In genomic region chr4:154744341-154744948, GRCh38 we compare ENCODE assay signal across 9 cellular contexts. TPM values are rescaled to one million over a fixed set of nuclear protein-coding genes. Genes with fewer than 3 reads are reported as not detected.
DNase-seq lines count a peak whose midpoint lies in the region; ATAC-seq and TF ChIP-seq lines count a peak whose summit lies in the region.
"Had no signal": no experiment of that assay in that cellular context is flagged by ENCODE, and none has a peak within 500 bp of the region (broad histone marks: within the 10 kb centered on the region; RNA-seq: fewer than 3 reads in every experiment).

No MANE protein-coding gene starts in this region.

- no peak for DNase-seq in activated naive CD4-positive, alpha-beta T cell (lab: John Stamatoyannopoulos, UW)
- DNase-seq in central memory CD8-positive, alpha-beta T cell (ENCODE audit: low spot score in 2 of 2), result no peak
- DNase-seq in tibial nerve (ENCODE audit: low spot score in 2 of 2), result no peak
- DNase-seq in NCI-H2196 (lab: John Stamatoyannopoulos, UW; ENCODE audit: unreplicated experiment), result no peak
- DNase-seq: NCI-H524 treated with DMSO at 0.1 percent for 48 hours had no signal

- H3K4me1 ChIP-seq in mucosa of stomach (ENCODE audit: control insufficient read depth, insufficient read depth, low read length) (peaks cover 5% of the 10 kb centered on the region), tibial nerve (peaks cover 0 to 39% (median 13%) of the 10 kb centered on the region in 4 donors)

- peak overlapping the region; percentile 26 for H3K9ac ChIP-seq in mucosa of stomach (ENCODE audit: low read length)

- peak overlapping the region; percentile 17 for H3K27ac Mint-ChIP-seq in activated naive CD4-positive, alpha-beta T cell treated with anti-CD3 and anti-CD28 coated beads, Interleukin-2, amount 50 U/mL, for 24 hours
- no peak overlapping the region for H3K27ac Mint-ChIP-seq in central memory CD8-positive, alpha-beta T cell (ENCODE audit: low read depth)

- no peaks in the 10 kb centered on the region for H3K36me3 Mint-ChIP-seq in activated naive CD4-positive, alpha-beta T cell treated with anti-CD3 and anti-CD28 coated beads, Interleukin-2, amount 50 U/mL, for 24 hours
- peaks cover 2% of the 10 kb centered on the region for H3K36me3 Mint-ChIP-seq in central memory CD8-positive, alpha-beta T cell (ENCODE audit: insufficient read depth)

- H3K4me1 Mint-ChIP-seq in activated naive CD4-positive, alpha-beta T cell treated with anti-CD3 and anti-CD28 coated beads, Interleukin-2, amount 50 U/mL, for 24 hours, result peaks cover 26% of the 10 kb centered on the region
- peaks cover 5% of the 10 kb centered on the region for H3K4me1 Mint-ChIP-seq in central memory CD8-positive, alpha-beta T cell

- peaks cover 47% of the 10 kb centered on the region for H3K27me3 ChIP-seq in mucosa of stomach (ENCODE audit: control insufficient read depth, insufficient read depth, low read length)
- peaks cover 0 to 36% of the 10 kb centered on the region in 2 donors for H3K27me3 ChIP-seq in tibial nerve

- peaks cover 52% of the 10 kb centered on the region for H3K27me3 Mint-ChIP-seq in activated naive CD4-positive, alpha-beta T cell treated with anti-CD3 and anti-CD28 coated beads, Interleukin-2, amount 50 U/mL, for 24 hours
- H3K27me3 Mint-ChIP-seq in central memory CD8-positive, alpha-beta T cell, result peaks cover 71% of the 10 kb centered on the region

- 9 to 10% methylated on average over 8 to 33 of the region's 33 CpGs for WGBS in tibial nerve, 2 donors

- no peak for TF ChIP-seq POLR2A in tibial nerve (IDR thresholded peaks at IDR 0.05)

- H3K36me3 ChIP-seq in mucosa of stomach (ENCODE audit: control insufficient read depth, insufficient read depth, low read length) (no peaks in the 10 kb centered on the region), tibial nerve (no peaks in the 10 kb centered on the region)

- H3K9me3 ChIP-seq in mucosa of stomach (ENCODE audit: control insufficient read depth, low read length) (no peaks in the 10 kb centered on the region), tibial nerve (no peaks in the 10 kb centered on the region)

- H3K9me3 Mint-ChIP-seq in activated naive CD4-positive, alpha-beta T cell treated with anti-CD3 and anti-CD28 coated beads, Interleukin-2, amount 50 U/mL, for 24 hours, result peaks cover 5% of the 10 kb centered on the region
- H3K9me3 Mint-ChIP-seq in central memory CD8-positive, alpha-beta T cell, result no peaks in the 10 kb centered on the region

- H3K27ac ChIP-seq in tibial nerve, result no peak overlapping the region

- TF ChIP-seq EP300 in tibial nerve (IDR thresholded peaks at IDR 0.05), result no peak

- no peak for ATAC-seq in central memory CD8-positive, alpha-beta T cell (replicated peaks; ENCODE audit: extremely low read depth, poor library complexity, severe bottlenecking)
- no peak for ATAC-seq in HG03521 (IDR thresholded peaks at IDR 0.05; ENCODE audit: unreplicated experiment)
- ATAC-seq in HG02678 (IDR thresholded peaks at IDR 0.05; ENCODE audit: unreplicated experiment), result no peak

- TF ChIP-seq CTCF in tibial nerve (IDR thresholded peaks at IDR 0.05), result no peak

- peak overlapping the region; percentile 16 for H3K4me3 ChIP-seq in mucosa of stomach (ENCODE audit: low read length)
- H3K4me3 ChIP-seq in tibial nerve, result peak overlapping the region; percentile 31 to 64 (median 51)

- H3K4me3 Mint-ChIP-seq in activated naive CD4-positive, alpha-beta T cell treated with anti-CD3 and anti-CD28 coated beads, Interleukin-2, amount 50 U/mL, for 24 hours, result peak overlapping the region; percentile 89
- H3K4me3 Mint-ChIP-seq in central memory CD8-positive, alpha-beta T cell, result peak overlapping the region; percentile 78

RNA-seq across cellular contexts. Expression of gene LRAT, which starts 0.6 kb away (rescaled TPM):
- total RNA-seq in tibial nerve, result 1 to 10 TPM in 1 of 4 donors, under 1 TPM in 2, not detected in 1; 0.42 to 1.1 (median 0.60) TPM

RNA-seq across cellular contexts. Expression of gene RBM46, which starts 36.6 kb away (rescaled TPM):
- total RNA-seq in tibial nerve, result under 1 TPM in 1 of 4 donors, not detected in 3; 0.39 TPM
